ENCODE assay signal across 12 cellular contexts in the genomic region with DNA sequence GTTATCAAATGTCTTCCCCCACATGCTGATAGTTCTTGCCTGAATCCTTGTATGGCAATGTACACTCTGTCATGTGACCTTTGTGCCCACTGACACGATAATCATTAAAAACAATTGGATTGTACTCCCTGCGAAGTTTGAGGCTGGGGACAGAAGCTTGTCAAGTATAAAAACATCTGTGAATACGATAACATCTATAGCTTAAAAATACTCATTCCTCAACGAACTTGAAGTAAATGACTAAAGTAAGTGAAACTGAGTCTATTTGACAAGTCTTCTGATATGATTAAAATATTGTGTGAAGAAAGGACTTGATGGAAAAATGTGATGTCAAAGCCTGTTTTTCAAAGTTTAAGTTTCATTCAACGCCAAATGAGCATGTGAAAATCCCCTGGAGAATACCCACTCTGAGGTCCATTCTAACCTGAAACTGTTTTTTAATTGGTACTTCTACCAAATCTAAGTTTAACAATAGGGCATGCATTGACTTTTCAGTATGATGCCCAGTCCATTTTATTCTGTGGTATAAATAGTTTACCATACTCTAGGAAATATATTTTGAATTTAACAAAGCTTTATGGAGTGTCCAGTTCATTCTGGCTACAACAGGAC.
"Had no signal": no experiment of that assay in that cellular context is flagged by ENCODE, and none has a peak within 500 bp of the region (broad histone marks: within the 10 kb centered on the region; RNA-seq: fewer than 3 reads in every experiment).

No MANE protein-coding gene starts in this region.

- H3K27ac Mint-ChIP-seq: neural progenitor cell had no signal

- H3K9me3 Mint-ChIP-seq: neural progenitor cell had no signal

- ATAC-seq: left cardiac atrium had no signal

- DNase-seq: activated effector memory CD4-positive, alpha-beta T cell treated with Interleukin-2 at 50 U/mL for 16 hours; adrenal gland; esophagus squamous epithelium; foreskin fibroblast; left cardiac atrium; midbrain; ovary; Right ventricle myocardium superior; stimulated activated CD4-positive, alpha-beta T cell treated with anti-CD3 and anti-CD28 coated beads, Interleukin-12 subunit alpha, Interleukin-12 subunit beta, amount 100 ng/mL, for 4 hours; substantia nigra; transverse colon had no signal

- H3K4me3 Mint-ChIP-seq: neural progenitor cell had no signal

- H3K36me3 Mint-ChIP-seq: neural progenitor cell had no signal
